In the genomic region with DNA sequence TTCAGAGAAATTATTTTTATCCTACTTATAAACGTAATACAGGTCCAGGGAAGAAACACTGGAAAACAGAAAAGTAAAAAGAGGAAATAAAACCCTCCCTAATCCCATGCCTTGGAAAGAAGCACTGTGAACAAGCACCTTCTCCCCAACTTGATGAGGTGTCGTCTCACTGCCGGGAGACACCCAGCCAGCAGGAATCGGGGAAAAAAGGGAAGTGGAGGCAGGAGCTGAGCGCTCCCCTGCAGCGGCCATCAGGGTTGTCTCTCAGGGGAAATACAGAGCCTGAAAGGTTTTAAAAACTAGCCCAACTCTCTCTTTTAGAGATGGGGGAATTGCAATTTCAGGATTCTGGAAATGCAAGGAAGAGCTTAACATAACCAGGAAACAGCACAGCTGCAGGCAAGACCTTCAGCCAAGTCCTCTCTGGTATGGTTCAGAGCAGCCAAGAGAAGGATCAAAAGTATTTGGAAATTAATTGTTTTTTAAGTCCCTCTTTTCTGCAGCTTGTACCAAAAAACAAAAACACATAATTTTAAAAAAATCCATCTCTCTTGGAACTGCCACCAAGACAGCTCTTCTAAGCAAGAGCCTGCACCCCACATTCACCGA, we compare ENCODE assay signal across 1 cellular context.
TF ChIP-seq lines count a peak whose summit lies in the region.

No MANE protein-coding gene starts in this region.

TF ChIP-seq in K562, 482 proteins besides CTCF, POLR2A, EP300 and RAD21 (continued from another document):
- TF ChIP-seq, protein P1, sequence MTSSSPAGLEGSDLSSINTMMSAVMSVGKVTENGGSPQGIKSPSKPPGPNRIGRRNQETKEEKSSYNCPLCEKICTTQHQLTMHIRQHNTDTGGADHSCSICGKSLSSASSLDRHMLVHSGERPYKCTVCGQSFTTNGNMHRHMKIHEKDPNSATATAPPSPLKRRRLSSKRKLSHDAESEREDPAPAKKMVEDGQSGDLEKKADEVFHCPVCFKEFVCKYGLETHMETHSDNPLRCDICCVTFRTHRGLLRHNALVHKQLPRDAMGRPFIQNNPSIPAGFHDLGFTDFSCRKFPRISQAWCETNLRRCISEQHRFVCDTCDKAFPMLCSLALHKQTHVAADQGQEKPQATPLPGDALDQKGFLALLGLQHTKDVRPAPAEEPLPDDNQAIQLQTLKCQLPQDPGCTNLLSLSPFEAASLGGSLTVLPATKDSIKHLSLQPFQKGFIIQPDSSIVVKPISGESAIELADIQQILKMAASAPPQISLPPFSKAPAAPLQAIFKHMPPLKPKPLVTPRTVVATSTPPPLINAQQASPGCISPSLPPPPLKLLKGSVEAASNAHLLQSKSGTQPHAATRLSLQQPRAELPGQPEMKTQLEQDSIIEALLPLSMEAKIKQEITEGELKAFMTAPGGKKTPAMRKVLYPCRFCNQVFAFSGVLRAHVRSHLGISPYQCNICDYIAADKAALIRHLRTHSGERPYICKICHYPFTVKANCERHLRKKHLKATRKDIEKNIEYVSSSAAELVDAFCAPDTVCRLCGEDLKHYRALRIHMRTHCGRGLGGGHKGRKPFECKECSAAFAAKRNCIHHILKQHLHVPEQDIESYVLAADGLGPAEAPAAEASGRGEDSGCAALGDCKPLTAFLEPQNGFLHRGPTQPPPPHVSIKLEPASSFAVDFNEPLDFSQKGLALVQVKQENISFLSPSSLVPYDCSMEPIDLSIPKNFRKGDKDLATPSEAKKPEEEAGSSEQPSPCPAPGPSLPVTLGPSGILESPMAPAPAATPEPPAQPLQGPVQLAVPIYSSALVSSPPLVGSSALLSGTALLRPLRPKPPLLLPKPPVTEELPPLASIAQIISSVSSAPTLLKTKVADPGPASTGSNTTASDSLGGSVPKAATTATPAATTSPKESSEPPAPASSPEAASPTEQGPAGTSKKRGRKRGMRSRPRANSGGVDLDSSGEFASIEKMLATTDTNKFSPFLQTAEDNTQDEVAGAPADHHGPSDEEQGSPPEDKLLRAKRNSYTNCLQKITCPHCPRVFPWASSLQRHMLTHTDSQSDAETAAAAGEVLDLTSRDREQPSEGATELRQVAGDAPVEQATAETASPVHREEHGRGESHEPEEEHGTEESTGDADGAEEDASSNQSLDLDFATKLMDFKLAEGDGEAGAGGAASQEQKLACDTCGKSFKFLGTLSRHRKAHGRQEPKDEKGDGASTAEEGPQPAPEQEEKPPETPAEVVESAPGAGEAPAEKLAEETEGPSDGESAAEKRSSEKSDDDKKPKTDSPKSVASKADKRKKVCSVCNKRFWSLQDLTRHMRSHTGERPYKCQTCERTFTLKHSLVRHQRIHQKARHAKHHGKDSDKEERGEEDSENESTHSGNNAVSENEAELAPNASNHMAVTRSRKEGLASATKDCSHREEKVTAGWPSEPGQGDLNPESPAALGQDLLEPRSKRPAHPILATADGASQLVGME (CRISPR knock-in tag; IDR thresholded peaks at IDR 0.05): no peak
- 0 out of 2 replicates have a peak, but pooled peaks have one; percentile 21 for TF ChIP-seq SPI1 (IDR thresholded peaks at IDR 0.05; ENCODE audit: borderline replicate concordance, low read depth, low read length)
TF ChIP-seq in K562: peak in this region for 1.
